In genomic region chr19:10460714-10461046, GRCh38 we compare ENCODE assay signal across 12 cellular contexts. TPM values are rescaled to one million over a fixed set of nuclear protein-coding genes. Genes with fewer than 3 reads are reported as not detected.
DNase-seq lines count a peak whose midpoint lies in the region; ATAC-seq and TF ChIP-seq lines count a peak whose summit lies in the region.
"Had no signal": no experiment of that assay in that cellular context is flagged by ENCODE, and none has a peak within 500 bp of the region (broad histone marks: within the 10 kb centered on the region; RNA-seq: fewer than 3 reads in every experiment).

No MANE protein-coding gene starts in this region.

- DNase-seq in MCF 10A (ENCODE audit: unreplicated experiment), result no peak
- DNase-seq in mammary epithelial cell, result no peak
- no peak for DNase-seq in activated B cell treated with CpG ODN at 0.5 μM for 24 hours
- DNase-seq in naive thymus-derived CD4-positive, alpha-beta T cell, result no peak
- no peak for DNase-seq in GM10248 (ENCODE audit: extremely low spot score)
- DNase-seq in mucosa of gallbladder (ENCODE audit: low spot score), result no peak
- DNase-seq in GOT3 (lab: John Stamatoyannopoulos, UW), result no peak
- no peak for DNase-seq in activated CD8-positive, alpha-beta memory T cell treated with anti-CD3 and anti-CD28 coated beads, Interleukin-2, amount 50 U/mL, for 48 hours
- DNase-seq: NCI-H1694 had no signal

- H3K27ac ChIP-seq in mammary epithelial cell (ENCODE audit: insufficient read depth, low read depth, low read length), result no peak overlapping the region
- H3K27ac ChIP-seq in naive thymus-derived CD4-positive, alpha-beta T cell (ENCODE audit: low read depth, low read length), result no peak overlapping the region

- H3K36me3 ChIP-seq in mammary epithelial cell (ENCODE audit: insufficient read depth, low read length), result no peaks in the 10 kb centered on the region
- no peaks in the 10 kb centered on the region for H3K36me3 ChIP-seq in naive thymus-derived CD4-positive, alpha-beta T cell (ENCODE audit: control insufficient read depth in 2 of 3, insufficient read depth in 3 of 3, low read length in 3 of 3)

- H3K4me1 ChIP-seq in mammary epithelial cell (ENCODE audit: insufficient read depth, low read length), result peaks cover 7% of the 10 kb centered on the region
- H3K4me1 ChIP-seq in naive thymus-derived CD4-positive, alpha-beta T cell (ENCODE audit: control insufficient read depth in 2 of 2, insufficient read depth in 2 of 2, low read length in 2 of 2), result peaks cover 3 to 5% of the 10 kb centered on the region in 2 donors

- H3K9me3 Mint-ChIP-seq in MCF 10A (ENCODE audit: unreplicated experiment), result no peaks in the 10 kb centered on the region
- H3K9me3 Mint-ChIP-seq in activated B cell treated with CpG ODN at 0.5 μM for 24 hours, result no peaks in the 10 kb centered on the region
- H3K9me3 Mint-ChIP-seq in naive thymus-derived CD4-positive, alpha-beta T cell, result no peaks in the 10 kb centered on the region
- H3K9me3 Mint-ChIP-seq: activated T-cell treated with anti-CD3 and anti-CD28 coated beads, Interleukin-2, amount 50 U/mL, for 72 hours; CD4-positive, CD25-positive, alpha-beta regulatory T cell had no signal

- ATAC-seq in activated B cell treated with CpG ODN at 0.5 μM for 24 hours (ENCODE audit: low read depth), result no peak
- ATAC-seq in naive thymus-derived CD4-positive, alpha-beta T cell, result no peak

- no peak overlapping the region for H3K4me3 ChIP-seq in mammary epithelial cell (replicated peaks in 1 of 3; ENCODE audit: insufficient read depth in 1 of 3, low read depth in 2 of 3, low read length in 3 of 3)
- no peak overlapping the region for H3K4me3 ChIP-seq in naive thymus-derived CD4-positive, alpha-beta T cell (ENCODE audit: low read length)

- POLR2A ChIA-PET in MCF 10A (lab: Yijun Ruan, JAX), result no interaction called here
- POLR2A ChIA-PET in activated B cell treated with CpG ODN at 0.5 μM for 24 hours (lab: Charles Lee), result interaction anchor here (0.6 to 1.0 kb wide), 3 partner anchors 18 to 192 kb away, joined by 3 to 4 read pairs (median 3); no protein-coding TSS in a partner anchor
- POLR2A ChIA-PET in naive thymus-derived CD4-positive, alpha-beta T cell (lab: Charles Lee), result interaction anchor here (0.6 kb wide), 1 partner anchor 661 kb away, joined by 3 read pairs; no protein-coding TSS in a partner anchor
- POLR2A ChIA-PET in GM10248 (lab: Yijun Ruan, JAX), result no interaction called here

- no peaks in the 10 kb centered on the region for H3K79me2 ChIP-seq in mammary epithelial cell (ENCODE audit: insufficient read depth, low read length)

- TF ChIP-seq CTCF in MCF 10A (IDR thresholded peaks at IDR 0.05; ENCODE audit: unreplicated experiment), result no peak
- no peak for TF ChIP-seq CTCF in mammary epithelial cell (conservative IDR thresholded peaks at IDR 0.05 in 1 of 2, IDR thresholded peaks at IDR 0.05 in 1 of 2; ENCODE audit: extremely low read depth in 1 of 2, insufficient read depth in 1 of 2, low read depth in 1 of 2, low read length in 2 of 2)
- no peak for TF ChIP-seq CTCF in activated B cell treated with CpG ODN at 0.5 μM for 24 hours (IDR thresholded peaks at IDR 0.05)
- TF ChIP-seq CTCF in GM10248 (IDR thresholded peaks at IDR 0.05; ENCODE audit: control extremely low read depth, extremely low read depth, low read depth, missing control alignments), result no peak

- no peak overlapping the region for H3K9ac ChIP-seq in mammary epithelial cell (ENCODE audit: insufficient read depth, low read length)

- peak overlapping the region; percentile 59 for H3K4me3 Mint-ChIP-seq in MCF 10A (ENCODE audit: unreplicated experiment)
- peak overlapping the region; percentile 38 for H3K4me3 Mint-ChIP-seq in activated B cell treated with CpG ODN at 0.5 μM for 24 hours
- peak overlapping the region in 8 of 10 donors; percentile 37 to 77 (median 64) for H3K4me3 Mint-ChIP-seq in naive thymus-derived CD4-positive, alpha-beta T cell

- BruUV-seq in MCF 10A (replicated peaks; lab: Mats Ljungman, UMichigan), result no TSS peak
- BruUV-seq in mammary epithelial cell (replicated peaks; lab: Mats Ljungman, UMichigan), result no TSS peak

- WGBS in mammary epithelial cell (ENCODE audit: low coverage, missing lambda C conversion rate), result 60% methylated on average over 6 of the region's 8 CpGs

- no peaks in the 10 kb centered on the region for H3K27me3 ChIP-seq in mammary epithelial cell (ENCODE audit: insufficient read depth, low read length)
- H3K27me3 ChIP-seq in naive thymus-derived CD4-positive, alpha-beta T cell (ENCODE audit: control insufficient read depth in 2 of 2, insufficient read depth in 2 of 2, low read length in 2 of 2), result no peaks in the 10 kb centered on the region
- H3K27me3 ChIP-seq: spleen had no signal

- in situ Hi-C loops in mammary epithelial cell (cut with MboI; ENCODE audit: low sequenced_read_pairs in 2 of 2), result no loop called here

- H4K20me1 ChIP-seq in mammary epithelial cell (ENCODE audit: insufficient read depth, low read length), result no peaks in the 10 kb centered on the region

- H3K27ac Mint-ChIP-seq in MCF 10A (ENCODE audit: low read depth, unreplicated experiment) (no peak overlapping the region), activated B cell treated with CpG ODN at 0.5 μM for 24 hours (no peak overlapping the region)
- no peak overlapping the region for H3K27ac Mint-ChIP-seq in naive thymus-derived CD4-positive, alpha-beta T cell
- H3K27ac Mint-ChIP-seq: CD4-positive, CD25-positive, alpha-beta regulatory T cell had no signal

- dilution Hi-C loops in mammary epithelial cell (cut with HindIII; ENCODE audit: low sequenced_read_pairs), result no loop called here

- CTCF ChIA-PET in MCF 10A (lab: Yijun Ruan, JAX), result interaction anchor here (0.7 to 0.9 kb wide), 2 partner anchors 24 to 57 kb away, joined by 3 to 4 read pairs; no protein-coding TSS in a partner anchor
- CTCF ChIA-PET in mammary epithelial cell (lab: Charles Lee; ENCODE audit: low non-redundant PET), result interaction anchor here (0.8 kb wide), 1 partner anchor 239 kb away, joined by 5 read pairs; no protein-coding TSS in a partner anchor
- CTCF ChIA-PET in activated B cell treated with CpG ODN at 0.5 μM for 24 hours (lab: Charles Lee), result interaction anchor here (1.0 kb wide), 1 partner anchor 23 kb away, joined by 3 read pairs; no protein-coding TSS in a partner anchor
- CTCF ChIA-PET in naive thymus-derived CD4-positive, alpha-beta T cell (lab: Charles Lee), result no interaction called here
- CTCF ChIA-PET in GM10248 (lab: Yijun Ruan, JAX), result interaction anchor here (1.0 to 1.4 kb wide), 3 partner anchors 11 to 25 kb away, joined by 4 read pairs; no protein-coding TSS in a partner anchor

- no peaks in the 10 kb centered on the region for H3K9me3 ChIP-seq in mammary epithelial cell (replicated peaks; ENCODE audit: insufficient read depth, low read length)
- no peaks in the 10 kb centered on the region for H3K9me3 ChIP-seq in naive thymus-derived CD4-positive, alpha-beta T cell (ENCODE audit: control insufficient read depth in 2 of 3, low read length in 3 of 3)
- H3K9me3 ChIP-seq: spleen had no signal

- no peak overlapping the region for H2AFZ ChIP-seq in mammary epithelial cell (ENCODE audit: low read depth, low read length)

- H3K4me1 Mint-ChIP-seq in MCF 10A (ENCODE audit: insufficient read depth, unreplicated experiment) (peaks cover 11% of the 10 kb centered on the region), activated B cell treated with CpG ODN at 0.5 μM for 24 hours (peaks cover 14% of the 10 kb centered on the region)
- peaks cover 0 to 11% (median 6%) of the 10 kb centered on the region in 7 donors for H3K4me1 Mint-ChIP-seq in naive thymus-derived CD4-positive, alpha-beta T cell

- H3K27me3 Mint-ChIP-seq in MCF 10A (ENCODE audit: insufficient read depth, unreplicated experiment) (no peaks in the 10 kb centered on the region), activated B cell treated with CpG ODN at 0.5 μM for 24 hours (no peaks in the 10 kb centered on the region)
- H3K27me3 Mint-ChIP-seq in naive thymus-derived CD4-positive, alpha-beta T cell, result no peaks in the 10 kb centered on the region

- H3K36me3 Mint-ChIP-seq in MCF 10A (ENCODE audit: insufficient read depth, unreplicated experiment) (no peaks in the 10 kb centered on the region), activated B cell treated with CpG ODN at 0.5 μM for 24 hours (ENCODE audit: low read depth) (no peaks in the 10 kb centered on the region)
- H3K36me3 Mint-ChIP-seq in naive thymus-derived CD4-positive, alpha-beta T cell, result peaks cover 0 to 18% (median 0%) of the 10 kb centered on the region in 5 donors
- H3K36me3 Mint-ChIP-seq: CD4-positive, CD25-positive, alpha-beta regulatory T cell had no signal

- H3K4me2 ChIP-seq in mammary epithelial cell (ENCODE audit: insufficient read depth, low read depth, low read length), result no peak overlapping the region

- intact Hi-C loops in MCF 10A (cut with micrococcal nuclease) (no loop called here), mammary epithelial cell (cut with micrococcal nuclease) (loop anchor here (2.0 kb wide), 1 partner anchor 376 kb away; the partner anchor contains the start of gene TMED1), activated B cell treated with CpG ODN at 0.5 μM for 24 hours (cut with micrococcal nuclease) (no loop called here)
- intact Hi-C loops in naive thymus-derived CD4-positive, alpha-beta T cell (cut with micrococcal nuclease), result no loop called here

RNA-seq across cellular contexts. Expression of gene PDE4A, which starts 40.3 kb away (rescaled TPM):
- total RNA-seq in MCF 10A (2022), result 0.42 and 0.49 TPM in 2 replicates
- total RNA-seq in mammary epithelial cell, result 1 to 10 TPM; 1.3 to 1.5 TPM
- polyA plus RNA-seq in mammary epithelial cell, result 0.45 TPM
- polyA minus RNA-seq in mammary epithelial cell, result 2.4 TPM
- total RNA-seq in activated B cell treated with CpG ODN at 0.5 μM for 24 hours, result 6.6 and 8.6 TPM in 2 replicates
- total RNA-seq in naive thymus-derived CD4-positive, alpha-beta T cell, result 10 to 100 TPM in 2 of 5 experiments, 1 to 10 TPM in 2, under 1 TPM in 1; 0.59 to 51.8 (median 5.0) TPM
- polyA plus RNA-seq in naive thymus-derived CD4-positive, alpha-beta T cell, result 1 to 10 TPM in 1 of 2 donors, under 1 TPM in 1; 0.47 to 2.0 TPM
- total RNA-seq in mucosa of gallbladder, result 15.6 TPM

RNA-seq across cellular contexts. Expression of gene KEAP1, which starts 42.5 kb away (rescaled TPM):
- 46.1 and 48.5 TPM in 2 replicates for total RNA-seq in MCF 10A (2022)
- 10 to 100 TPM; 47.5 to 51.0 TPM for total RNA-seq in mammary epithelial cell
- polyA plus RNA-seq in mammary epithelial cell, result 46.1 TPM
- 108 TPM for polyA minus RNA-seq in mammary epithelial cell
- total RNA-seq in activated B cell treated with CpG ODN at 0.5 μM for 24 hours, result 38.9 and 48.0 TPM in 2 replicates
- 10 to 100 TPM; 12.9 to 83.6 (median 31.4) TPM for total RNA-seq in naive thymus-derived CD4-positive, alpha-beta T cell
- polyA plus RNA-seq in naive thymus-derived CD4-positive, alpha-beta T cell, result 10 to 100 TPM; 21.9 to 37.7 TPM
- 81.7 TPM for total RNA-seq in mucosa of gallbladder

RNA-seq across cellular contexts. Expression of gene S1PR5, which starts 56.6 kb away (rescaled TPM):
- total RNA-seq in MCF 10A (2022), result not detected in 2 replicates
- 10 to 100 TPM in 1 of 2 donors, 1 to 10 TPM in 1; 8.5 to 12.2 TPM for total RNA-seq in mammary epithelial cell
- polyA plus RNA-seq in mammary epithelial cell, result 4.0 TPM
- polyA minus RNA-seq in mammary epithelial cell, result 1.5 TPM
- 0.12 TPM in 1 of 2 replicates, not detected in the other for total RNA-seq in activated B cell treated with CpG ODN at 0.5 μM for 24 hours
- total RNA-seq in naive thymus-derived CD4-positive, alpha-beta T cell, result 10 to 100 TPM in 1 of 5 experiments, 1 to 10 TPM in 1, under 1 TPM in 2, not detected in 1; 0.51 to 22.0 (median 3.5) TPM
- under 1 TPM; 0.53 to 0.55 TPM for polyA plus RNA-seq in naive thymus-derived CD4-positive, alpha-beta T cell
- 0.20 TPM for total RNA-seq in mucosa of gallbladder
- total RNA-seq: CD4-positive, CD25-positive, alpha-beta regulatory T cell had no signal

RNA-seq across cellular contexts. Expression of gene CDC37, which starts 57.3 kb away (rescaled TPM):
- total RNA-seq in MCF 10A (2022) (164 and 188 TPM in 2 replicates), mammary epithelial cell (100 to 1,000 TPM; 114 to 217 TPM), activated B cell treated with CpG ODN at 0.5 μM for 24 hours (172 and 173 TPM in 2 replicates), mucosa of gallbladder (138 TPM)
- polyA plus RNA-seq in mammary epithelial cell, result 348 TPM
- 108 TPM for polyA minus RNA-seq in mammary epithelial cell
- 100 to 1,000 TPM; 169 to 229 (median 180) TPM for total RNA-seq in naive thymus-derived CD4-positive, alpha-beta T cell
- 10 to 100 TPM; 62.8 to 99.2 TPM for polyA plus RNA-seq in naive thymus-derived CD4-positive, alpha-beta T cell

Comparison
In these comparisons a context has a peak if more than half of its experiments do, and no peak if none do; other contexts are left out.
1. POLR2A ChIA-PET loops: an anchor here in activated B cell treated with CpG ODN at 0.5 μM for 24 hours (0.6 to 1.0 kb wide) and naive thymus-derived CD4-positive, alpha-beta T cell (0.6 kb wide); none called in MCF 10A and GM10248.